21 cellular contexts compared by ENCODE assay signal in the genomic region with DNA sequence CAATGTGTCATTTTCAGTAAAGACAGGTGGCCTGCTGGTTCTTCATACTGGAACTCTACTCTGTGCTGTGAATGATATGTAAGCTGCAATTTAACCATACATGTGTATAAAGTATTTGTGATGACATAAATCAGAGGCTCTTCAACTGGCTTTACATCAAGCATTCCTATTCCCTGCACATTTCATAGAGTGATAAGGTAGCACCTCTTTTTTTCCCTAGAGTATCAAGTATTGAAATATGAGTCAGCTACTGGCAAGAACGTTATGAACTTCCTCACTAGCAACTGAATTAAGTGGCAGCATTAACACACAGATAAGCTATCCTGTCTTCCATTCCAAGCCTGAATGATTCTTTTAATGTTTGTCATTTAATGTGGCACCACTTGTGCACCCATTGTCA.
"Had no signal": no experiment of that assay in that cellular context is flagged by ENCODE, and none has a peak within 500 bp of the region (broad histone marks: within the 10 kb centered on the region; RNA-seq: fewer than 3 reads in every experiment).

No MANE protein-coding gene starts in this region.

- H3K4me3 ChIP-seq: esophagus muscularis mucosa, hepatocyte, lung, upper lobe of right lung had no signal

- H3K27me3 ChIP-seq: esophagus muscularis mucosa, hepatocyte, upper lobe of right lung had no signal

- H3K79me2 ChIP-seq: hepatocyte had no signal

- ATAC-seq: activated CD8-positive, alpha-beta memory T cell treated with anti-CD3 and anti-CD28 coated beads, Interleukin-2, amount 10 ng/mL, durations not matched to agents 7 days and 5 days; upper lobe of right lung had no signal

- DNase-seq: activated B cell treated with CpG ODN at 0.5 μM for 24 hours; activated CD4-positive, alpha-beta memory T cell treated with anti-CD3 and anti-CD28 coated beads for 36 hours; activated CD4-positive, alpha-beta T cell treated with anti-CD3 and anti-CD28 coated beads for 4 hours; activated CD8-positive, alpha-beta memory T cell treated with anti-CD3 and anti-CD28 coated beads, Interleukin-2, amount 10 ng/mL, durations not matched to agents 7 days and 5 days; activated naive CD8-positive, alpha-beta T cell treated with anti-CD3 and anti-CD28 coated beads, Interleukin-2, amount 10 ng/mL, durations not matched to agents 7 days and 5 days; cerebellar nuclear complex; effector CD4-positive, alpha-beta T cell; foreskin fibroblast; left cardiac atrium; nephron progenitor cell; occipital lobe; posterior cingulate gyrus; retina; stimulated activated CD4-positive, alpha-beta T cell treated with anti-CD3 and anti-CD28 coated beads, Interleukin-12 subunit alpha, Interleukin-12 subunit beta, amount 100 ng/mL, for 4 hours; stimulated activated CD4-positive, alpha-beta T cell treated with anti-CD3 and anti-CD28 coated beads, Interleukin-1b, Interleukin-23, amount 100 ng/mL, for 48 hours; stimulated activated CD8-positive, alpha-beta memory T cell treated with anti-CD3 and anti-CD28 coated beads, Interleukin-4, amount 100 ng/mL, for 48 hours; stimulated activated naive CD4-positive, alpha-beta T cell; upper lobe of right lung had no signal

- H3K4me1 ChIP-seq: esophagus muscularis mucosa, upper lobe of right lung had no signal

- H2AFZ ChIP-seq: hepatocyte had no signal

- H3K4me2 ChIP-seq: hepatocyte had no signal

- H3K27ac ChIP-seq: esophagus muscularis mucosa, hepatocyte, upper lobe of right lung had no signal

- H3K36me3 ChIP-seq: esophagus muscularis mucosa, upper lobe of right lung had no signal

- H3K9me3 ChIP-seq: esophagus muscularis mucosa, upper lobe of right lung had no signal
